ENCODE assay signal across 8 cellular contexts in genomic region chr6:128882991-128883571, GRCh38. TPM values are rescaled to one million over a fixed set of nuclear protein-coding genes. Genes with fewer than 3 reads are reported as not detected.
DNase-seq lines count a peak whose midpoint lies in the region; ATAC-seq and TF ChIP-seq lines count a peak whose summit lies in the region.

TSS of gene LAMA2 (plus strand) at chr6:128883138. CDS start at chr6:128883246, 108 bp downstream.

- CTCF ChIA-PET in AG04450 (lab: Charles Lee) = interaction anchor here (0.7 to 1.8 kb wide), 7 partner anchors 8 to 488 kb away, joined by 3 to 6 read pairs (median 3); no protein-coding TSS in a partner anchor

- H3K4me3 ChIP-seq in AG04450 (ENCODE audit: low read depth, low read length) (peak within 1 kb of the TSS; percentile 71), right lobe of liver (peak within 1 kb of the TSS in 2 of 3 donors; percentile 11 to 23)

- intact Hi-C loops in right lobe of liver (cut with DNase I) = no loop called here

- H3K27me3 ChIP-seq in AG04450 (ENCODE audit: control insufficient read depth, insufficient read depth, low read length) (no peaks in the 10 kb centered on the region), right lobe of liver (no peaks in the 10 kb centered on the region)

- peak within 1 kb of the TSS; percentile 79 for H3K27ac ChIP-seq in AG04450 (ENCODE audit: low read depth, low read length)
- H3K27ac ChIP-seq in right lobe of liver = no peak within 1 kb of the TSS

- 3% methylated on average over 12 of the region's 35 CpGs for WGBS in right lobe of liver (ENCODE audit: insufficient coverage, low coverage, low lambda C conversion rate, missing lambda C conversion rate)

- no peaks in the 10 kb centered on the region for H3K9me3 ChIP-seq in AG04450 (ENCODE audit: control insufficient read depth, insufficient read depth, low read length)
- no peaks in the 10 kb centered on the region for H3K9me3 ChIP-seq in right lobe of liver

- peaks cover 0 to 2% of the 10 kb centered on the region in 2 donors for H3K9me3 Mint-ChIP-seq in effector memory CD8-positive, alpha-beta T cell
- H3K9me3 Mint-ChIP-seq in stimulated activated naive CD8-positive, alpha-beta T cell treated with anti-CD3 and anti-CD28 coated beads, Interleukin-15, amount 100 ng/mL, for 72 hours = no peaks in the 10 kb centered on the region

- H3K27ac Mint-ChIP-seq in effector memory CD8-positive, alpha-beta T cell = no peak within 1 kb of the TSS
- peak within 1 kb of the TSS in 1 of 2 donors; percentile 63 for H3K27ac Mint-ChIP-seq in stimulated activated naive CD8-positive, alpha-beta T cell treated with anti-CD3 and anti-CD28 coated beads, Interleukin-15, amount 100 ng/mL, for 72 hours

- POLR2A ChIA-PET in AG04450 (lab: Yijun Ruan, JAX) = interaction anchor here (0.7 kb wide), 2 partner anchors 10 to 363 kb away, joined by 3 read pairs; partner anchors contain the start of gene PTPRK

- TF ChIP-seq POLR2A in right lobe of liver (IDR thresholded peaks at IDR 0.05) = no peak

- no peaks in the 10 kb centered on the region for H3K36me3 Mint-ChIP-seq in effector memory CD8-positive, alpha-beta T cell (ENCODE audit: insufficient read depth)

- ATAC-seq in effector memory CD8-positive, alpha-beta T cell (replicated peaks) = peak; percentile 17
- ATAC-seq in right lobe of liver (peak; percentile 47 to 74 (median 64)), HG03460 (IDR thresholded peaks at IDR 0.05; ENCODE audit: unreplicated experiment) (no peak)
- peak; percentile 70 for ATAC-seq in stimulated activated naive CD8-positive, alpha-beta T cell treated with anti-CD3 and anti-CD28 coated beads, Interleukin-15, amount 100 ng/mL, for 72 hours

- no peaks in the 10 kb centered on the region for H3K36me3 ChIP-seq in right lobe of liver

- H3K27me3 Mint-ChIP-seq in effector memory CD8-positive, alpha-beta T cell = peaks cover 15 to 22% of the 10 kb centered on the region in 2 donors
- peaks cover 26% of the 10 kb centered on the region for H3K27me3 Mint-ChIP-seq in stimulated activated naive CD8-positive, alpha-beta T cell treated with anti-CD3 and anti-CD28 coated beads, Interleukin-15, amount 100 ng/mL, for 72 hours

- peak within 1 kb of the TSS in 1 of 2 donors; percentile 64 for H3K4me3 Mint-ChIP-seq in effector memory CD8-positive, alpha-beta T cell
- H3K4me3 Mint-ChIP-seq in stimulated activated naive CD8-positive, alpha-beta T cell treated with anti-CD3 and anti-CD28 coated beads, Interleukin-15, amount 100 ng/mL, for 72 hours = peak within 1 kb of the TSS; percentile 55 to 75

- peaks cover 0 to 3% of the 10 kb centered on the region in 2 donors for H3K4me1 Mint-ChIP-seq in effector memory CD8-positive, alpha-beta T cell (ENCODE audit: low read depth in 2 of 2)
- H3K4me1 Mint-ChIP-seq in stimulated activated naive CD8-positive, alpha-beta T cell treated with anti-CD3 and anti-CD28 coated beads, Interleukin-15, amount 100 ng/mL, for 72 hours = peaks cover 10% of the 10 kb centered on the region

- TF ChIP-seq CTCF in AG04450 (IDR thresholded peaks at IDR 0.05; ENCODE audit: low read depth, low read length) (peak; percentile 25; the same call in 1 of the 2 replicates), right lobe of liver (IDR thresholded peaks at IDR 0.05) (no peak)

- DNase-seq in AG04450 (ENCODE audit: low read depth, low spot score) = peak; percentile 29
- peak; percentile 94 for DNase-seq in LHCN-M2 (ENCODE audit: low read depth)
- no peak for DNase-seq in effector memory CD8-positive, alpha-beta T cell
- DNase-seq in right lobe of liver = peak; percentile 29 to 59 (median 49)
- peak; percentile 14 to 20 for DNase-seq in stimulated activated naive CD8-positive, alpha-beta T cell treated with anti-CD3 and anti-CD28 coated beads, Interleukin-15, amount 100 ng/mL, for 72 hours
- no peak for DNase-seq in NOMO-1 treated with DMSO at 0.1 percent for 48 hours (lab: John Stamatoyannopoulos, UW; ENCODE audit: unreplicated experiment)
- DNase-seq in NCI-H128 (lab: John Stamatoyannopoulos, UW; ENCODE audit: unreplicated experiment) = no peak

- H3K4me1 ChIP-seq in right lobe of liver = no peaks in the 10 kb centered on the region

RNA-seq across cellular contexts. Expression of gene LAMA2, which starts in this region (rescaled TPM):
- polyA plus RNA-seq in AG04450 (2011; rRNA removed) = 33.0 TPM in 2 replicates
- polyA minus RNA-seq in AG04450 (2011; rRNA and poly(A)+ RNA removed) = 36.1 and 39.2 TPM in 2 replicates
- total RNA-seq in LHCN-M2 (2014; rRNA removed) (92.0 and 112 TPM in 2 replicates), right lobe of liver (10 to 100 TPM in 1 of 6 experiments, 1 to 10 TPM in 5; 2.9 to 12.1 (median 6.2) TPM)
- polyA plus RNA-seq in LHCN-M2 (2012) = 17.5 TPM

Comparison
In these comparisons a context has a peak if more than half of its experiments do, and no peak if none do; other contexts are left out.
1. DNase-seq: peak in AG04450 (single experiment), LHCN-M2 (single experiment), right lobe of liver (3 of 3) and stimulated activated naive CD8-positive, alpha-beta T cell treated with anti-CD3 and anti-CD28 coated beads, Interleukin-15, amount 100 ng/mL, for 72 hours (2 of 2); none in effector memory CD8-positive, alpha-beta T cell (0 of 3), NOMO-1 treated with DMSO at 0.1 percent for 48 hours (single experiment) and NCI-H128 (single experiment).